Comparison of ENCODE assay signal across 1 cellular context in the genomic region with DNA sequence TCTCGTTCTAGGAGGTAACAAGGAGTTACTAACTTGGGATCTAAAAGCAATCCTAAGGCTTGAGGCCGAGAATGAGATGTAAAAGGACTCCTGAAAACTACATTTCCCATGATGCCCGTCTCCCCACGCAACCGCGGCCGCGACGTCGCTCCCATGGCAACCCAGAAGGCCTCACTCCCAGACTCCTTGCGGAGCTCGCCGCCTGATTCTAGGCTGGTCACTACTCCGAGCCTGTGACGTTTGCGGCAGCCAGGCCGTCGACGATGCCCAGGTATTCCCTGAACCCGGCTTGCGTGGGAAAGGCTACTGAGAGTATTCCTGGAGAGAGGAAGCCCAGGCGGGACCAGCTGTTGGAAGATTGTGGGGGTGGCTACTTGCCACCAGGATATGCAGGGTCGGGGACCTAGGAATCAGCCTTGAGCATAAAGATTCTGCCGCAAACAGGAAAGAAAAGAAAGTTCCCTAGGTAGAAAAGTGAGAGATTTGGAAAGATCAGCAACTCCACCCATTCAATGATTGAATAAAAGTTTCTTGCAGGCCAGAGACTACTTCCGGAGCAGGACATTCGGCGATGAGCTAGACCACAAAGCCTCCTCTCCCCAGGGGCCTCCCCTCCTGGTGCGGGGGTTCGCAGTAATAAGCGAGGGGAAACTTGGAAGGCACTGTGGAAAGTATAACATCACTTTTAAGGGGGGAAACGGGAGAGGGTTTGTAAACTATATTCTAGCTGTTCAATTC.
A peak's percentile ranks its signal among the peaks of the same experiment; 100 is the strongest.
TF ChIP-seq lines count a peak whose summit lies in the region.

A gene (plus strand): TSS at position 164 of the 738 bp plus-strand sequence. CDS start 100 bp downstream, at position 264.

TF ChIP-seq in HepG2, 621 proteins besides CTCF, POLR2A, EP300 and RAD21 (continued from another document and continues in another):
- TF ChIP-seq, protein P1, sequence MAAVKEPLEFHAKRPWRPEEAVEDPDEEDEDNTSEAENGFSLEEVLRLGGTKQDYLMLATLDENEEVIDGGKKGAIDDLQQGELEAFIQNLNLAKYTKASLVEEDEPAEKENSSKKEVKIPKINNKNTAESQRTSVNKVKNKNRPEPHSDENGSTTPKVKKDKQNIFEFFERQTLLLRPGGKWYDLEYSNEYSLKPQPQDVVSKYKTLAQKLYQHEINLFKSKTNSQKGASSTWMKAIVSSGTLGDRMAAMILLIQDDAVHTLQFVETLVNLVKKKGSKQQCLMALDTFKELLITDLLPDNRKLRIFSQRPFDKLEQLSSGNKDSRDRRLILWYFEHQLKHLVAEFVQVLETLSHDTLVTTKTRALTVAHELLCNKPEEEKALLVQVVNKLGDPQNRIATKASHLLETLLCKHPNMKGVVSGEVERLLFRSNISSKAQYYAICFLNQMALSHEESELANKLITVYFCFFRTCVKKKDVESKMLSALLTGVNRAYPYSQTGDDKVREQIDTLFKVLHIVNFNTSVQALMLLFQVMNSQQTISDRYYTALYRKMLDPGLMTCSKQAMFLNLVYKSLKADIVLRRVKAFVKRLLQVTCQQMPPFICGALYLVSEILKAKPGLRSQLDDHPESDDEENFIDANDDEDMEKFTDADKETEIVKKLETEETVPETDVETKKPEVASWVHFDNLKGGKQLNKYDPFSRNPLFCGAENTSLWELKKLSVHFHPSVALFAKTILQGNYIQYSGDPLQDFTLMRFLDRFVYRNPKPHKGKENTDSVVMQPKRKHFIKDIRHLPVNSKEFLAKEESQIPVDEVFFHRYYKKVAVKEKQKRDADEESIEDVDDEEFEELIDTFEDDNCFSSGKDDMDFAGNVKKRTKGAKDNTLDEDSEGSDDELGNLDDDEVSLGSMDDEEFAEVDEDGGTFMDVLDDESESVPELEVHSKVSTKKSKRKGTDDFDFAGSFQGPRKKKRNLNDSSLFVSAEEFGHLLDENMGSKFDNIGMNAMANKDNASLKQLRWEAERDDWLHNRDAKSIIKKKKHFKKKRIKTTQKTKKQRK (IDR thresholded peaks at IDR 0.05; ENCODE audit: low read length), result no peak
- peak; percentile 95 for TF ChIP-seq HDAC1 (CRISPR knock-in tag; IDR thresholded peaks at IDR 0.05)
- TF ChIP-seq, protein P2, sequence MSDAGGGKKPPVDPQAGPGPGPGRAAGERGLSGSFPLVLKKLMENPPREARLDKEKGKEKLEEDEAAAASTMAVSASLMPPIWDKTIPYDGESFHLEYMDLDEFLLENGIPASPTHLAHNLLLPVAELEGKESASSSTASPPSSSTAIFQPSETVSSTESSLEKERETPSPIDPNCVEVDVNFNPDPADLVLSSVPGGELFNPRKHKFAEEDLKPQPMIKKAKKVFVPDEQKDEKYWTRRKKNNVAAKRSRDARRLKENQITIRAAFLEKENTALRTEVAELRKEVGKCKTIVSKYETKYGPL (CRISPR knock-in tag; IDR thresholded peaks at IDR 0.05), result no peak
- 0 out of 2 replicates have a peak, but pooled peaks have one; percentile 41 for TF ChIP-seq ZNF749 (CRISPR knock-in tag; IDR thresholded peaks at IDR 0.05; ENCODE audit: borderline replicate concordance)
- TF ChIP-seq MAZ (IDR thresholded peaks at IDR 0.05; ENCODE audit: borderline replicate concordance, low read depth, low read length), result no peak
- no peak for TF ChIP-seq MAZ (CRISPR knock-in tag; IDR thresholded peaks at IDR 0.05; ENCODE audit: low read depth)
- no peak for TF ChIP-seq MED1 (CRISPR knock-in tag; IDR thresholded peaks at IDR 0.05)
- TF ChIP-seq, protein P3, sequence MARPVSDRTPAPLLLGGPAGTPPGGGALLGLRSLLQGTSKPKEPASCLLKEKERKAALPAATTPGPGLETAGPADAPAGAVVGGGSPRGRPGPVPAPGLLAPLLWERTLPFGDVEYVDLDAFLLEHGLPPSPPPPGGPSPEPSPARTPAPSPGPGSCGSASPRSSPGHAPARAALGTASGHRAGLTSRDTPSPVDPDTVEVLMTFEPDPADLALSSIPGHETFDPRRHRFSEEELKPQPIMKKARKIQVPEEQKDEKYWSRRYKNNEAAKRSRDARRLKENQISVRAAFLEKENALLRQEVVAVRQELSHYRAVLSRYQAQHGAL (CRISPR knock-in tag; IDR thresholded peaks at IDR 0.05; ENCODE audit: not compliant biosample characterization), result no peak
- no peak for TF ChIP-seq SNAI1 (CRISPR knock-in tag; IDR thresholded peaks at IDR 0.05; ENCODE audit: borderline replicate concordance)
- TF ChIP-seq, protein P4, sequence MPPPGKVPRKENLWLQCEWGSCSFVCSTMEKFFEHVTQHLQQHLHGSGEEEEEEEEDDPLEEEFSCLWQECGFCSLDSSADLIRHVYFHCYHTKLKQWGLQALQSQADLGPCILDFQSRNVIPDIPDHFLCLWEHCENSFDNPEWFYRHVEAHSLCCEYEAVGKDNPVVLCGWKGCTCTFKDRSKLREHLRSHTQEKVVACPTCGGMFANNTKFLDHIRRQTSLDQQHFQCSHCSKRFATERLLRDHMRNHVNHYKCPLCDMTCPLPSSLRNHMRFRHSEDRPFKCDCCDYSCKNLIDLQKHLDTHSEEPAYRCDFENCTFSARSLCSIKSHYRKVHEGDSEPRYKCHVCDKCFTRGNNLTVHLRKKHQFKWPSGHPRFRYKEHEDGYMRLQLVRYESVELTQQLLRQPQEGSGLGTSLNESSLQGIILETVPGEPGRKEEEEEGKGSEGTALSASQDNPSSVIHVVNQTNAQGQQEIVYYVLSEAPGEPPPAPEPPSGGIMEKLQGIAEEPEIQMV (CRISPR knock-in tag; IDR thresholded peaks at IDR 0.05; ENCODE audit: low read depth), result peak; percentile 35; the same call in 1 of the 2 replicates
- TF ChIP-seq, protein P5, sequence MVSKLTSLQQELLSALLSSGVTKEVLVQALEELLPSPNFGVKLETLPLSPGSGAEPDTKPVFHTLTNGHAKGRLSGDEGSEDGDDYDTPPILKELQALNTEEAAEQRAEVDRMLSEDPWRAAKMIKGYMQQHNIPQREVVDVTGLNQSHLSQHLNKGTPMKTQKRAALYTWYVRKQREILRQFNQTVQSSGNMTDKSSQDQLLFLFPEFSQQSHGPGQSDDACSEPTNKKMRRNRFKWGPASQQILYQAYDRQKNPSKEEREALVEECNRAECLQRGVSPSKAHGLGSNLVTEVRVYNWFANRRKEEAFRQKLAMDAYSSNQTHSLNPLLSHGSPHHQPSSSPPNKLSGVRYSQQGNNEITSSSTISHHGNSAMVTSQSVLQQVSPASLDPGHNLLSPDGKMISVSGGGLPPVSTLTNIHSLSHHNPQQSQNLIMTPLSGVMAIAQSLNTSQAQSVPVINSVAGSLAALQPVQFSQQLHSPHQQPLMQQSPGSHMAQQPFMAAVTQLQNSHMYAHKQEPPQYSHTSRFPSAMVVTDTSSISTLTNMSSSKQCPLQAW (CRISPR knock-in tag; IDR thresholded peaks at IDR 0.05), result peak; percentile 71; the same call in 1 of the 2 replicates
- TF ChIP-seq, protein P6, sequence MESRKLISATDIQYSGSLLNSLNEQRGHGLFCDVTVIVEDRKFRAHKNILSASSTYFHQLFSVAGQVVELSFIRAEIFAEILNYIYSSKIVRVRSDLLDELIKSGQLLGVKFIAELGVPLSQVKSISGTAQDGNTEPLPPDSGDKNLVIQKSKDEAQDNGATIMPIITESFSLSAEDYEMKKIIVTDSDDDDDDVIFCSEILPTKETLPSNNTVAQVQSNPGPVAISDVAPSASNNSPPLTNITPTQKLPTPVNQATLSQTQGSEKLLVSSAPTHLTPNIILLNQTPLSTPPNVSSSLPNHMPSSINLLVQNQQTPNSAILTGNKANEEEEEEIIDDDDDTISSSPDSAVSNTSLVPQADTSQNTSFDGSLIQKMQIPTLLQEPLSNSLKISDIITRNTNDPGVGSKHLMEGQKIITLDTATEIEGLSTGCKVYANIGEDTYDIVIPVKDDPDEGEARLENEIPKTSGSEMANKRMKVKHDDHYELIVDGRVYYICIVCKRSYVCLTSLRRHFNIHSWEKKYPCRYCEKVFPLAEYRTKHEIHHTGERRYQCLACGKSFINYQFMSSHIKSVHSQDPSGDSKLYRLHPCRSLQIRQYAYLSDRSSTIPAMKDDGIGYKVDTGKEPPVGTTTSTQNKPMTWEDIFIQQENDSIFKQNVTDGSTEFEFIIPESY (CRISPR knock-in tag; IDR thresholded peaks at IDR 0.05), result peak; percentile 48; the same call in 1 of the 2 replicates
- TF ChIP-seq ZKSCAN8 (CRISPR knock-in tag; IDR thresholded peaks at IDR 0.05; ENCODE audit: borderline replicate concordance), result 0 out of 2 replicates have a peak, but pooled peaks have one; percentile 64
- TF ChIP-seq ZNF253 (CRISPR knock-in tag; IDR thresholded peaks at IDR 0.05; ENCODE audit: borderline replicate concordance), result no peak
- no peak for TF ChIP-seq RARG (CRISPR knock-in tag; IDR thresholded peaks at IDR 0.05; ENCODE audit: low read depth)
- TF ChIP-seq ARNT (IDR thresholded peaks at IDR 0.05), result no peak
- TF ChIP-seq, protein P7, sequence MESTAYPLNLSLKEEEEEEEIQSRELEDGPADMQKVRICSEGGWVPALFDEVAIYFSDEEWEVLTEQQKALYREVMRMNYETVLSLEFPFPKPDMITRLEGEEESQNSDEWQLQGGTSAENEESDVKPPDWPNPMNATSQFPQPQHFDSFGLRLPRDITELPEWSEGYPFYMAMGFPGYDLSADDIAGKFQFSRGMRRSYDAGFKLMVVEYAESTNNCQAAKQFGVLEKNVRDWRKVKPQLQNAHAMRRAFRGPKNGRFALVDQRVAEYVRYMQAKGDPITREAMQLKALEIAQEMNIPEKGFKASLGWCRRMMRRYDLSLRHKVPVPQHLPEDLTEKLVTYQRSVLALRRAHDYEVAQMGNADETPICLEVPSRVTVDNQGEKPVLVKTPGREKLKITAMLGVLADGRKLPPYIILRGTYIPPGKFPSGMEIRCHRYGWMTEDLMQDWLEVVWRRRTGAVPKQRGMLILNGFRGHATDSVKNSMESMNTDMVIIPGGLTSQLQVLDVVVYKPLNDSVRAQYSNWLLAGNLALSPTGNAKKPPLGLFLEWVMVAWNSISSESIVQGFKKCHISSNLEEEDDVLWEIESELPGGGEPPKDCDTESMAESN (CRISPR knock-in tag; conservative IDR thresholded peaks at IDR 0.05), result 0 out of 2 replicates have a peak, but pooled peaks have one; percentile 78
- TF ChIP-seq, protein P8, sequence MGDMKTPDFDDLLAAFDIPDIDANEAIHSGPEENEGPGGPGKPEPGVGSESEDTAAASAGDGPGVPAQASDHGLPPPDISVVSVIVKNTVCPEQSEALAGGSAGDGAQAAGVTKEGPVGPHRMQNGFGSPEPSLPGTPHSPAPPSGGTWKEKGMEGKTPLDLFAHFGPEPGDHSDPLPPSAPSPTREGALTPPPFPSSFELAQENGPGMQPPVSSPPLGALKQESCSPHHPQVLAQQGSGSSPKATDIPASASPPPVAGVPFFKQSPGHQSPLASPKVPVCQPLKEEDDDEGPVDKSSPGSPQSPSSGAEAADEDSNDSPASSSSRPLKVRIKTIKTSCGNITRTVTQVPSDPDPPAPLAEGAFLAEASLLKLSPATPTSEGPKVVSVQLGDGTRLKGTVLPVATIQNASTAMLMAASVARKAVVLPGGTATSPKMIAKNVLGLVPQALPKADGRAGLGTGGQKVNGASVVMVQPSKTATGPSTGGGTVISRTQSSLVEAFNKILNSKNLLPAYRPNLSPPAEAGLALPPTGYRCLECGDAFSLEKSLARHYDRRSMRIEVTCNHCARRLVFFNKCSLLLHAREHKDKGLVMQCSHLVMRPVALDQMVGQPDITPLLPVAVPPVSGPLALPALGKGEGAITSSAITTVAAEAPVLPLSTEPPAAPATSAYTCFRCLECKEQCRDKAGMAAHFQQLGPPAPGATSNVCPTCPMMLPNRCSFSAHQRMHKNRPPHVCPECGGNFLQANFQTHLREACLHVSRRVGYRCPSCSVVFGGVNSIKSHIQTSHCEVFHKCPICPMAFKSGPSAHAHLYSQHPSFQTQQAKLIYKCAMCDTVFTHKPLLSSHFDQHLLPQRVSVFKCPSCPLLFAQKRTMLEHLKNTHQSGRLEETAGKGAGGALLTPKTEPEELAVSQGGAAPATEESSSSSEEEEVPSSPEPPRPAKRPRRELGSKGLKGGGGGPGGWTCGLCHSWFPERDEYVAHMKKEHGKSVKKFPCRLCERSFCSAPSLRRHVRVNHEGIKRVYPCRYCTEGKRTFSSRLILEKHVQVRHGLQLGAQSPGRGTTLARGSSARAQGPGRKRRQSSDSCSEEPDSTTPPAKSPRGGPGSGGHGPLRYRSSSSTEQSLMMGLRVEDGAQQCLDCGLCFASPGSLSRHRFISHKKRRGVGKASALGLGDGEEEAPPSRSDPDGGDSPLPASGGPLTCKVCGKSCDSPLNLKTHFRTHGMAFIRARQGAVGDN (CRISPR knock-in tag; IDR thresholded peaks at IDR 0.05), result peak; percentile 91
- TF ChIP-seq ZBTB8A (CRISPR knock-in tag; IDR thresholded peaks at IDR 0.05; ENCODE audit: borderline replicate concordance, low read depth), result no peak
- TF ChIP-seq ZNF570 (CRISPR knock-in tag; IDR thresholded peaks at IDR 0.05; ENCODE audit: borderline replicate concordance), result no peak
- no peak for TF ChIP-seq ZFP82 (CRISPR knock-in tag; IDR thresholded peaks at IDR 0.05; ENCODE audit: borderline replicate concordance)
- TF ChIP-seq, protein P9, sequence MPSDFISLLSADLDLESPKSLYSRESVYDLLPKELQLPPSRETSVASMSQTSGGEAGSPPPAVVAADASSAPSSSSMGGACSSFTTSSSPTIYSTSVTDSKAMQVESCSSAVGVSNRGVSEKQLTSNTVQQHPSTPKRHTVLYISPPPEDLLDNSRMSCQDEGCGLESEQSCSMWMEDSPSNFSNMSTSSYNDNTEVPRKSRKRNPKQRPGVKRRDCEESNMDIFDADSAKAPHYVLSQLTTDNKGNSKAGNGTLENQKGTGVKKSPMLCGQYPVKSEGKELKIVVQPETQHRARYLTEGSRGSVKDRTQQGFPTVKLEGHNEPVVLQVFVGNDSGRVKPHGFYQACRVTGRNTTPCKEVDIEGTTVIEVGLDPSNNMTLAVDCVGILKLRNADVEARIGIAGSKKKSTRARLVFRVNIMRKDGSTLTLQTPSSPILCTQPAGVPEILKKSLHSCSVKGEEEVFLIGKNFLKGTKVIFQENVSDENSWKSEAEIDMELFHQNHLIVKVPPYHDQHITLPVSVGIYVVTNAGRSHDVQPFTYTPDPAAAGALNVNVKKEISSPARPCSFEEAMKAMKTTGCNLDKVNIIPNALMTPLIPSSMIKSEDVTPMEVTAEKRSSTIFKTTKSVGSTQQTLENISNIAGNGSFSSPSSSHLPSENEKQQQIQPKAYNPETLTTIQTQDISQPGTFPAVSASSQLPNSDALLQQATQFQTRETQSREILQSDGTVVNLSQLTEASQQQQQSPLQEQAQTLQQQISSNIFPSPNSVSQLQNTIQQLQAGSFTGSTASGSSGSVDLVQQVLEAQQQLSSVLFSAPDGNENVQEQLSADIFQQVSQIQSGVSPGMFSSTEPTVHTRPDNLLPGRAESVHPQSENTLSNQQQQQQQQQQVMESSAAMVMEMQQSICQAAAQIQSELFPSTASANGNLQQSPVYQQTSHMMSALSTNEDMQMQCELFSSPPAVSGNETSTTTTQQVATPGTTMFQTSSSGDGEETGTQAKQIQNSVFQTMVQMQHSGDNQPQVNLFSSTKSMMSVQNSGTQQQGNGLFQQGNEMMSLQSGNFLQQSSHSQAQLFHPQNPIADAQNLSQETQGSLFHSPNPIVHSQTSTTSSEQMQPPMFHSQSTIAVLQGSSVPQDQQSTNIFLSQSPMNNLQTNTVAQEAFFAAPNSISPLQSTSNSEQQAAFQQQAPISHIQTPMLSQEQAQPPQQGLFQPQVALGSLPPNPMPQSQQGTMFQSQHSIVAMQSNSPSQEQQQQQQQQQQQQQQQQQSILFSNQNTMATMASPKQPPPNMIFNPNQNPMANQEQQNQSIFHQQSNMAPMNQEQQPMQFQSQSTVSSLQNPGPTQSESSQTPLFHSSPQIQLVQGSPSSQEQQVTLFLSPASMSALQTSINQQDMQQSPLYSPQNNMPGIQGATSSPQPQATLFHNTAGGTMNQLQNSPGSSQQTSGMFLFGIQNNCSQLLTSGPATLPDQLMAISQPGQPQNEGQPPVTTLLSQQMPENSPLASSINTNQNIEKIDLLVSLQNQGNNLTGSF (CRISPR knock-in tag; IDR thresholded peaks at IDR 0.05), result no peak
